Comparison of ENCODE assay signal across 19 cellular contexts in the genomic region with DNA sequence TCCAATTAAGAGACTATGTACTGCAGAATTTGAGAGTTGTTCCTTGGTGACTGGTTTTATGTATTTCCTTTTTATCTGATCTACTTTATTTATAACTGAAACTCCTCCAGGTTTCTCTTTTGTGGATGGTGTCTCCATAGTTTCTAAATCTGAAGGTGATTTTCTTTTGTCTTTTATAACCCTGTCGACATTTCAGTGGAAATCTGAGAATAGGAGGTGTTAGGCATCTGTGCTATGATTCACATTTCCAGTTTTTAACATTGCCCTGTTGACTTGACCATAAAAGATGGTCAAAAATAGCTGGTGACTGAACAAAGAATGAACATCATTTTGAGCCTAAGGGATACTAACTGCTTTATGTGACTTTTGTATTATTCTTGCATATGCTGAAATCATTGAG.
"Had no signal": no experiment of that assay in that cellular context is flagged by ENCODE, and none has a peak within 500 bp of the region (broad histone marks: within the 10 kb centered on the region; RNA-seq: fewer than 3 reads in every experiment).

No MANE protein-coding gene starts in this region.

- ATAC-seq: heart right ventricle; left lung; right lobe of liver; stimulated activated naive B cell treated with anti-CD40 and anti-IgM and Interleukin-4, amounts not matched to agents 10 μg/mL and 1 μg/mL and 100 μg/mL, for 72 hours; T-helper 17 cell had no signal

- H3K27me3 ChIP-seq: heart right ventricle, left lung, right lobe of liver, vagina had no signal

- H3K4me3 Mint-ChIP-seq: activated naive CD4-positive, alpha-beta T cell treated with anti-CD3 and anti-CD28 coated beads, Interleukin-2, amount 10 ng/mL, durations not matched to agents 7 days and 5 days; brain; dendritic cell treated with granulocyte-macrophage colony-stimulating factor and Interleukin-4, amounts not matched to agents 40 ng/mL and 50 ng/mL, for 4 days; nephron; stimulated activated naive B cell treated with anti-CD40 and anti-IgM and Interleukin-4, amounts not matched to agents 10 μg/mL and 1 μg/mL and 100 μg/mL, for 72 hours; T-helper 17 cell had no signal

- H3K9me3 ChIP-seq: heart right ventricle, left lung, right lobe of liver, vagina had no signal

- H3K4me1 Mint-ChIP-seq: activated naive CD4-positive, alpha-beta T cell treated with anti-CD3 and anti-CD28 coated beads, Interleukin-2, amount 10 ng/mL, durations not matched to agents 7 days and 5 days; stimulated activated naive B cell treated with anti-CD40 and anti-IgM and Interleukin-4, amounts not matched to agents 10 μg/mL and 1 μg/mL and 100 μg/mL, for 72 hours had no signal

- H3K27me3 Mint-ChIP-seq: brain had no signal

- H3K36me3 Mint-ChIP-seq: activated naive CD4-positive, alpha-beta T cell treated with anti-CD3 and anti-CD28 coated beads, Interleukin-2, amount 10 ng/mL, durations not matched to agents 7 days and 5 days; brain; stimulated activated naive B cell treated with anti-CD40 and anti-IgM and Interleukin-4, amounts not matched to agents 10 μg/mL and 1 μg/mL and 100 μg/mL, for 72 hours had no signal

- FAIRE-seq: endometrium had no signal

- H3K4me3 ChIP-seq: heart right ventricle, left lung, lung, right lobe of liver, vagina had no signal

- H3K27ac ChIP-seq: heart right ventricle, left lung, vagina had no signal

- H3K9me3 Mint-ChIP-seq: activated naive CD4-positive, alpha-beta T cell treated with anti-CD3 and anti-CD28 coated beads, Interleukin-2, amount 10 ng/mL, durations not matched to agents 7 days and 5 days; dendritic cell treated with granulocyte-macrophage colony-stimulating factor and Interleukin-4, amounts not matched to agents 40 ng/mL and 50 ng/mL, for 4 days; stimulated activated naive B cell treated with anti-CD40 and anti-IgM and Interleukin-4, amounts not matched to agents 10 μg/mL and 1 μg/mL and 100 μg/mL, for 72 hours had no signal

- H3K36me3 ChIP-seq: heart right ventricle, left lung, right lobe of liver, vagina had no signal

- H3K27ac Mint-ChIP-seq: activated naive CD4-positive, alpha-beta T cell treated with anti-CD3 and anti-CD28 coated beads, Interleukin-2, amount 10 ng/mL, durations not matched to agents 7 days and 5 days; brain; dendritic cell treated with granulocyte-macrophage colony-stimulating factor and Interleukin-4, amounts not matched to agents 40 ng/mL and 50 ng/mL, for 4 days; nephron; stimulated activated naive B cell treated with anti-CD40 and anti-IgM and Interleukin-4, amounts not matched to agents 10 μg/mL and 1 μg/mL and 100 μg/mL, for 72 hours; T-helper 17 cell had no signal

- DNase-seq: activated CD4-positive, alpha-beta T cell treated with anti-CD3 and anti-CD28 coated beads for 4 hours; activated CD4-positive, alpha-beta T cell treated with anti-CD3 and anti-CD28 coated beads, Interleukin-2, amount 50 U/mL, for 48 hours; activated CD4-positive, CD25-positive, alpha-beta regulatory T cell; activated effector memory CD4-positive, alpha-beta T cell treated with anti-CD3 and anti-CD28 coated beads, Interleukin-2, amount 50 U/mL, for 16 hours; activated naive CD4-positive, alpha-beta T cell treated with anti-CD3 and anti-CD28 coated beads, Interleukin-2, amount 10 ng/mL, durations not matched to agents 7 days and 5 days; effector CD4-positive, alpha-beta T cell; heart right ventricle; left lung; right lobe of liver; stimulated activated CD4-positive, alpha-beta T cell treated with anti-CD3 and anti-CD28 coated beads, Interleukin-2, amount 100 ng/mL, for 48 hours; stimulated activated CD8-positive, alpha-beta memory T cell treated with anti-CD3 and anti-CD28 coated beads, Interleukin-4, amount 100 ng/mL, for 48 hours; stimulated activated naive B cell treated with anti-CD40 and anti-IgM and Interleukin-4, amounts not matched to agents 10 μg/mL and 1 μg/mL and 100 μg/mL, for 72 hours; T-helper 17 cell had no signal
